In genomic region chr2:227238242-227239237, GRCh38 we compare ENCODE assay signal across 8 cellular contexts.
DNase-seq lines count a peak whose midpoint lies in the region; ATAC-seq, FAIRE-seq and TF ChIP-seq lines count a peak whose summit lies in the region.

No MANE protein-coding gene starts in this region.

- no peak overlapping the region for H3K27ac Mint-ChIP-seq in activated CD4-positive, alpha-beta T cell treated with anti-CD3 and anti-CD28 coated beads for 36 hours

- intact Hi-C loops in activated CD4-positive, alpha-beta T cell treated with anti-CD3 and anti-CD28 coated beads for 36 hours (cut with DNase I, micrococcal nuclease), result loop anchor here (1.0 to 10.0 kb wide), 6 partner anchors 108 to 1570 kb away; no protein-coding TSS in a partner anchor
- intact Hi-C loops in lower leg skin (cut with DNase I; ENCODE audit: low total_unique reads), result no loop called here

- DNase-seq in D341Med (ENCODE audit: low spot score) (peak; percentile 61), NCI-H1092 treated with DMSO at 0.1 percent for 48 hours (lab: John Stamatoyannopoulos, UW) (peak; percentile 11), lower leg skin (ENCODE audit: low spot score in 2 of 2) (peak; percentile 37 to 87)
- DNase-seq in activated CD4-positive, alpha-beta T cell treated with anti-CD3 and anti-CD28 coated beads for 36 hours, result peak; percentile 80
- DNase-seq in stimulated activated CD8-positive, alpha-beta memory T cell treated with anti-CD3 and anti-CD28 coated beads, Interleukin-12 subunit alpha, Interleukin-12 subunit beta, amount 100 ng/mL, for 1 hour (ENCODE audit: low read depth), result peak; percentile 35

- CTCF ChIA-PET in activated CD4-positive, alpha-beta T cell treated with anti-CD3 and anti-CD28 coated beads for 36 hours (lab: Charles Lee), result interaction anchor here (0.5 to 3.4 kb wide), 42 partner anchors 9 to 1572 kb away, joined by 3 to 29 read pairs (median 4); no protein-coding TSS in a partner anchor

- H3K27me3 Mint-ChIP-seq in activated CD4-positive, alpha-beta T cell treated with anti-CD3 and anti-CD28 coated beads for 36 hours, result peaks cover 6% of the 10 kb centered on the region

- H3K4me3 ChIP-seq in lower leg skin (ENCODE audit: low read depth, poor library complexity, severe bottlenecking), result no peak overlapping the region

- ATAC-seq in GM21529 (IDR thresholded peaks at IDR 0.05; ENCODE audit: unreplicated experiment) (peak; percentile 74), HG03108 (IDR thresholded peaks at IDR 0.05; ENCODE audit: unreplicated experiment) (no peak)
- ATAC-seq in activated CD4-positive, alpha-beta T cell treated with anti-CD3 and anti-CD28 coated beads for 36 hours, result no peak

- H3K4me3 Mint-ChIP-seq in activated CD4-positive, alpha-beta T cell treated with anti-CD3 and anti-CD28 coated beads for 36 hours, result no peak overlapping the region

- POLR2A ChIA-PET in activated CD4-positive, alpha-beta T cell treated with anti-CD3 and anti-CD28 coated beads for 36 hours (lab: Charles Lee), result interaction anchor here (1.3 kb wide), 1 partner anchor 108 kb away, joined by 4 read pairs; no protein-coding TSS in a partner anchor

- FAIRE-seq in colon (lab: Jason Lieb, UNC), result peak; percentile 36

- TF ChIP-seq CTCF in lower leg skin (IDR thresholded peaks at IDR 0.05), result no peak

- no peak for TF ChIP-seq POLR2A in lower leg skin (IDR thresholded peaks at IDR 0.05)

- no peaks in the 10 kb centered on the region for H3K36me3 Mint-ChIP-seq in activated CD4-positive, alpha-beta T cell treated with anti-CD3 and anti-CD28 coated beads for 36 hours (ENCODE audit: low read depth)

- 35 to 38% methylated on average over 10 of the region's 10 CpGs for WGBS in lower leg skin, 2 donors

- H3K4me1 Mint-ChIP-seq in activated CD4-positive, alpha-beta T cell treated with anti-CD3 and anti-CD28 coated beads for 36 hours, result no peaks in the 10 kb centered on the region

- H3K9me3 Mint-ChIP-seq in activated CD4-positive, alpha-beta T cell treated with anti-CD3 and anti-CD28 coated beads for 36 hours (ENCODE audit: low read depth), result no peaks in the 10 kb centered on the region

Comparison
In these comparisons a context has a peak if more than half of its experiments do, and no peak if none do; other contexts are left out.
1. DNase-seq: peak in every context shown above with its lines; median percentile 80 in activated CD4-positive, alpha-beta T cell treated with anti-CD3 and anti-CD28 coated beads for 36 hours; 62 in lower leg skin; 61 in D341Med; 35 in stimulated activated CD8-positive, alpha-beta memory T cell treated with anti-CD3 and anti-CD28 coated beads, Interleukin-12 subunit alpha, Interleukin-12 subunit beta, amount 100 ng/mL, for 1 hour; 11 in NCI-H1092 treated with DMSO at 0.1 percent for 48 hours.